ENCODE assay signal across 31 cellular contexts in the genomic region with DNA sequence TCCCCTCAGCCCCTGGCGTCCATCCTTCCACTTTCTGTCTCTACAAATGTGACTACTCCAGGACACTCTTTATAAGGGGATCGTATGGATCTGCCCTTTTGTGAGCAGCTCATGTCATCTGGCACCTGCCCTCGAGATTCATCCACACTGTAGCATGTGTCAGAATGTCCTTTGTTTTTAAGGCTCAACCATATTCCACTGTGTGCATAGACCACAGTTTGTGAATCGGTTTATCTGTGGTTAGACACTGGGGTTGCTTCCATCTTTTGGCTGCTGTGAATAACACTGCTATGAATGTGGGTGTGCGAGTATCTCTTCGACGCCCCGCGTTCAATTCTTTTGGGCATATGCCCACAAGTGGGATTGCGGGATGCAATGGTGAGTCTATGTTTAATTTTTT.
"Had no signal": no experiment of that assay in that cellular context is flagged by ENCODE, and none has a peak within 500 bp of the region (broad histone marks: within the 10 kb centered on the region; RNA-seq: fewer than 3 reads in every experiment).

No MANE protein-coding gene starts in this region.

- H3K27ac ChIP-seq: brain microvascular endothelial cell, coronary artery, dorsolateral prefrontal cortex, esophagus muscularis mucosa, foreskin keratinocyte, gastrocnemius medialis had no signal

- H3K27ac Mint-ChIP-seq: activated CD4-positive, alpha-beta memory T cell treated with anti-CD3 and anti-CD28 coated beads, Interleukin-2, amount 10 ng/mL, durations not matched to agents 7 days and 5 days; activated CD4-positive, alpha-beta T cell treated with anti-CD3 and anti-CD28 coated beads, Interleukin-2, amount 10 ng/mL, durations not matched to agents 7 days and 5 days; activated naive CD4-positive, alpha-beta T cell treated with anti-CD3 and anti-CD28 coated beads, Interleukin-2, amount 10 ng/mL, durations not matched to agents 7 days and 5 days; activated naive CD4-positive, alpha-beta T cell treated with anti-CD3 and anti-CD28 coated beads, Interleukin-2, amount 50 U/mL, for 72 hours; activated naive CD8-positive, alpha-beta T cell treated with anti-CD3 and anti-CD28 coated beads, Interleukin-2, amount 10 ng/mL, durations not matched to agents 7 days and 5 days; activated T-cell treated with anti-CD3 and anti-CD28 coated beads, Interleukin-2, amount 50 U/mL, for 24 hours; dendritic cell treated with granulocyte-macrophage colony-stimulating factor and Interleukin-4, amounts not matched to agents 40 ng/mL and 50 ng/mL, for 4 days; endodermal cell; WTC11 had no signal

- ATAC-seq: activated naive CD4-positive, alpha-beta T cell treated with anti-CD3 and anti-CD28 coated beads, Interleukin-2, amount 50 U/mL, for 72 hours; foreskin keratinocyte; WTC11 had no signal

- H3K36me3 Mint-ChIP-seq: activated naive CD4-positive, alpha-beta T cell treated with anti-CD3 and anti-CD28 coated beads, Interleukin-2, amount 10 ng/mL, durations not matched to agents 7 days and 5 days; activated naive CD4-positive, alpha-beta T cell treated with anti-CD3 and anti-CD28 coated beads, Interleukin-2, amount 50 U/mL, for 72 hours; activated naive CD8-positive, alpha-beta T cell treated with anti-CD3 and anti-CD28 coated beads, Interleukin-2, amount 10 ng/mL, durations not matched to agents 7 days and 5 days; WTC11 had no signal

- H3K4me1 ChIP-seq: esophagus muscularis mucosa, foreskin keratinocyte had no signal

- H3K9me3 Mint-ChIP-seq: activated CD4-positive, alpha-beta memory T cell treated with anti-CD3 and anti-CD28 coated beads, Interleukin-2, amount 10 ng/mL, durations not matched to agents 7 days and 5 days; activated CD4-positive, alpha-beta T cell treated with anti-CD3 and anti-CD28 coated beads, Interleukin-2, amount 10 ng/mL, durations not matched to agents 7 days and 5 days; activated naive CD4-positive, alpha-beta T cell treated with anti-CD3 and anti-CD28 coated beads, Interleukin-2, amount 10 ng/mL, durations not matched to agents 7 days and 5 days; activated naive CD4-positive, alpha-beta T cell treated with anti-CD3 and anti-CD28 coated beads, Interleukin-2, amount 50 U/mL, for 72 hours; activated naive CD8-positive, alpha-beta T cell treated with anti-CD3 and anti-CD28 coated beads, Interleukin-2, amount 10 ng/mL, durations not matched to agents 7 days and 5 days; activated T-cell treated with anti-CD3 and anti-CD28 coated beads, Interleukin-2, amount 50 U/mL, for 24 hours; central memory CD8-positive, alpha-beta T cell; dendritic cell treated with granulocyte-macrophage colony-stimulating factor and Interleukin-4, amounts not matched to agents 40 ng/mL and 50 ng/mL, for 4 days; endodermal cell; WTC11 had no signal

- H3K27me3 ChIP-seq: brain microvascular endothelial cell, dorsolateral prefrontal cortex, gastrocnemius medialis had no signal

- FAIRE-seq: astrocyte, bronchial epithelial cell had no signal

- H3K36me3 ChIP-seq: brain microvascular endothelial cell, esophagus muscularis mucosa, gastrocnemius medialis, heart left ventricle had no signal

- H3K9me3 ChIP-seq: esophagus muscularis mucosa, gastrocnemius medialis, heart left ventricle had no signal

- DNase-seq: activated CD4-positive, alpha-beta memory T cell treated with anti-CD3 and anti-CD28 coated beads, Interleukin-2, amount 10 ng/mL, durations not matched to agents 7 days and 5 days; activated CD4-positive, alpha-beta T cell treated with anti-CD3 and anti-CD28 coated beads for 1 hour; activated CD4-positive, alpha-beta T cell treated with anti-CD3 and anti-CD28 coated beads for 4 hours; activated CD4-positive, alpha-beta T cell treated with anti-CD3 and anti-CD28 coated beads, Interleukin-2, amount 10 ng/mL, durations not matched to agents 7 days and 5 days; activated CD4-positive, alpha-beta T cell treated with anti-CD3 and anti-CD28 coated beads, Interleukin-2, amount 50 U/mL, for 4 hours; activated CD8-positive, alpha-beta memory T cell treated with anti-CD3 and anti-CD28 coated beads, Interleukin-2, amount 50 U/mL, for 48 hours; activated gamma-delta T cell; activated naive CD4-positive, alpha-beta T cell; activated naive CD4-positive, alpha-beta T cell treated with anti-CD3 and anti-CD28 coated beads, Interleukin-2, amount 10 ng/mL, durations not matched to agents 7 days and 5 days; activated naive CD8-positive, alpha-beta T cell treated with anti-CD3 and anti-CD28 coated beads, Interleukin-2, amount 10 ng/mL, durations not matched to agents 7 days and 5 days; activated T-cell treated with anti-CD3 and anti-CD28 coated beads for 4 hours; activated T-cell treated with anti-CD3 and anti-CD28 coated beads, Interleukin-2, amount 50 U/mL, for 24 hours; anterior cingulate cortex; brain microvascular endothelial cell; dorsolateral prefrontal cortex; effector memory CD4-positive, alpha-beta T cell; endodermal cell; erythroblast; foreskin keratinocyte; glutamatergic neuron; T-helper 2 cell had no signal

- H3K4me1 Mint-ChIP-seq: activated CD4-positive, alpha-beta memory T cell treated with anti-CD3 and anti-CD28 coated beads, Interleukin-2, amount 10 ng/mL, durations not matched to agents 7 days and 5 days; activated CD4-positive, alpha-beta T cell treated with anti-CD3 and anti-CD28 coated beads, Interleukin-2, amount 10 ng/mL, durations not matched to agents 7 days and 5 days; activated naive CD4-positive, alpha-beta T cell treated with anti-CD3 and anti-CD28 coated beads, Interleukin-2, amount 10 ng/mL, durations not matched to agents 7 days and 5 days; activated naive CD8-positive, alpha-beta T cell treated with anti-CD3 and anti-CD28 coated beads, Interleukin-2, amount 10 ng/mL, durations not matched to agents 7 days and 5 days; central memory CD8-positive, alpha-beta T cell; endodermal cell had no signal

- H3K4me3 Mint-ChIP-seq: activated CD4-positive, alpha-beta memory T cell treated with anti-CD3 and anti-CD28 coated beads, Interleukin-2, amount 10 ng/mL, durations not matched to agents 7 days and 5 days; activated CD4-positive, alpha-beta T cell treated with anti-CD3 and anti-CD28 coated beads, Interleukin-2, amount 10 ng/mL, durations not matched to agents 7 days and 5 days; activated naive CD4-positive, alpha-beta T cell treated with anti-CD3 and anti-CD28 coated beads, Interleukin-2, amount 10 ng/mL, durations not matched to agents 7 days and 5 days; activated naive CD8-positive, alpha-beta T cell treated with anti-CD3 and anti-CD28 coated beads, Interleukin-2, amount 10 ng/mL, durations not matched to agents 7 days and 5 days; activated T-cell treated with anti-CD3 and anti-CD28 coated beads, Interleukin-2, amount 50 U/mL, for 24 hours; central memory CD8-positive, alpha-beta T cell; dendritic cell treated with granulocyte-macrophage colony-stimulating factor and Interleukin-4, amounts not matched to agents 40 ng/mL and 50 ng/mL, for 4 days; endodermal cell; WTC11 had no signal

- H3K4me3 ChIP-seq: coronary artery, dorsolateral prefrontal cortex, esophagus muscularis mucosa, gastrocnemius medialis, heart left ventricle had no signal
